Comparison of ENCODE assay signal across 9 cellular contexts in genomic region chr18:44729631-44730101, GRCh38. TPM values are rescaled to one million over a fixed set of nuclear protein-coding genes. Genes with fewer than 3 reads are reported as not detected.
DNase-seq lines count a peak whose midpoint lies in the region; ATAC-seq lines count a peak whose summit lies in the region.
"Had no signal": no experiment of that assay in that cellular context is flagged by ENCODE, and none has a peak within 500 bp of the region (broad histone marks: within the 10 kb centered on the region; RNA-seq: fewer than 3 reads in every experiment).

No MANE protein-coding gene starts in this region.

- no peak overlapping the region for H3K4me3 Mint-ChIP-seq in activated CD4-positive, alpha-beta T cell treated with anti-CD3 and anti-CD28 coated beads for 36 hours
- H3K4me3 Mint-ChIP-seq in T-cell: no peak overlapping the region
- no peak overlapping the region for H3K4me3 Mint-ChIP-seq in activated naive CD4-positive, alpha-beta T cell treated with anti-CD3 and anti-CD28 coated beads for 36 hours
- H3K4me3 Mint-ChIP-seq: dendritic cell treated with granulocyte-macrophage colony-stimulating factor and Interleukin-4, amounts not matched to agents 40 ng/mL and 50 ng/mL, for 4 days had no signal

- H3K4me1 Mint-ChIP-seq in activated CD4-positive, alpha-beta T cell treated with anti-CD3 and anti-CD28 coated beads for 36 hours: peaks cover 80% of the 10 kb centered on the region
- H3K4me1 Mint-ChIP-seq in T-cell: peaks cover 58 to 87% (median 65%) of the 10 kb centered on the region in 3 donors
- H3K4me1 Mint-ChIP-seq in activated naive CD4-positive, alpha-beta T cell treated with anti-CD3 and anti-CD28 coated beads for 36 hours (ENCODE audit: low read depth): peaks cover 43% of the 10 kb centered on the region

- POLR2A ChIA-PET in activated CD4-positive, alpha-beta T cell treated with anti-CD3 and anti-CD28 coated beads for 36 hours (lab: Charles Lee): interaction anchor here (0.6 to 1.1 kb wide), 2 partner anchors 30 to 232 kb away, joined by 3 to 6 read pairs; no protein-coding TSS in a partner anchor
- POLR2A ChIA-PET in T-cell (lab: Charles Lee): interaction anchor here (0.6 kb wide), 3 partner anchors 51 to 195 kb away, joined by 3 to 5 read pairs (median 3); no protein-coding TSS in a partner anchor

- CTCF ChIA-PET in activated CD4-positive, alpha-beta T cell treated with anti-CD3 and anti-CD28 coated beads for 36 hours (lab: Charles Lee): interaction anchor here (1.5 kb wide), 1 partner anchor 30 kb away, joined by 4 read pairs; no protein-coding TSS in a partner anchor
- CTCF ChIA-PET in T-cell (lab: Charles Lee): no interaction called here
- CTCF ChIA-PET in activated naive CD4-positive, alpha-beta T cell treated with anti-CD3 and anti-CD28 coated beads for 36 hours (lab: Charles Lee): interaction anchor here (0.6 kb wide), 1 partner anchor 1245 kb away, joined by 6 read pairs; no protein-coding TSS in a partner anchor

- DNase-seq in activated CD4-positive, alpha-beta T cell treated with anti-CD3 and anti-CD28 coated beads for 36 hours: peak; percentile 56
- DNase-seq in activated CD4-positive, alpha-beta T cell treated with anti-CD3 and anti-CD28 coated beads, Interleukin-2, amount 50 U/mL, for 4 hours: no peak
- DNase-seq in T-cell (peak in 28 of 34 experiments; percentile 4 to 62 (median 31)), fibroblast of peridontal ligament (ENCODE audit: extremely low read depth) (peak; percentile 77), hypothalamus (lab: John Stamatoyannopoulos, UW) (no peak), ecto neural progenitor cell (ENCODE audit: low spot score) (no peak)
- DNase-seq in stimulated activated CD8-positive, alpha-beta memory T cell treated with anti-CD3 and anti-CD28 coated beads, Interleukin-7, amount 100 ng/mL, for 48 hours (ENCODE audit: extremely low read depth in 1 of 2, low read depth in 1 of 2): peak; percentile 30 to 70
- DNase-seq in activated naive CD4-positive, alpha-beta T cell treated with anti-CD3 and anti-CD28 coated beads for 36 hours: no peak

- peaks cover 12% of the 10 kb centered on the region for H3K27me3 Mint-ChIP-seq in activated CD4-positive, alpha-beta T cell treated with anti-CD3 and anti-CD28 coated beads for 36 hours
- H3K27me3 Mint-ChIP-seq in T-cell: no peaks in the 10 kb centered on the region
- no peaks in the 10 kb centered on the region for H3K27me3 Mint-ChIP-seq in activated naive CD4-positive, alpha-beta T cell treated with anti-CD3 and anti-CD28 coated beads for 36 hours (ENCODE audit: low read depth)

- no peaks in the 10 kb centered on the region for H3K9me3 Mint-ChIP-seq in activated CD4-positive, alpha-beta T cell treated with anti-CD3 and anti-CD28 coated beads for 36 hours (ENCODE audit: low read depth)
- no peaks in the 10 kb centered on the region for H3K9me3 Mint-ChIP-seq in T-cell
- no peaks in the 10 kb centered on the region for H3K9me3 Mint-ChIP-seq in activated naive CD4-positive, alpha-beta T cell treated with anti-CD3 and anti-CD28 coated beads for 36 hours
- H3K9me3 Mint-ChIP-seq: dendritic cell treated with granulocyte-macrophage colony-stimulating factor and Interleukin-4, amounts not matched to agents 40 ng/mL and 50 ng/mL, for 4 days had no signal

- intact Hi-C loops in activated CD4-positive, alpha-beta T cell treated with anti-CD3 and anti-CD28 coated beads for 36 hours (cut with DNase I, micrococcal nuclease): loop anchor here in 1 of 2 experiments (5.0 kb wide), 1 partner anchor 68 kb away; no protein-coding TSS in a partner anchor
- intact Hi-C loops in activated naive CD4-positive, alpha-beta T cell treated with anti-CD3 and anti-CD28 coated beads for 36 hours (cut with micrococcal nuclease): loop anchor here (5.0 kb wide), 1 partner anchor 943 kb away; no protein-coding TSS in a partner anchor

- ATAC-seq in activated CD4-positive, alpha-beta T cell treated with anti-CD3 and anti-CD28 coated beads for 36 hours: peak; percentile 53
- peak; percentile 42 to 55 (median 49) for ATAC-seq in T-cell (replicated peaks in 1 of 4)

- H3K27ac Mint-ChIP-seq in activated CD4-positive, alpha-beta T cell treated with anti-CD3 and anti-CD28 coated beads for 36 hours: no peak overlapping the region
- peak overlapping the region; percentile 3 to 16 for H3K27ac Mint-ChIP-seq in T-cell
- no peak overlapping the region for H3K27ac Mint-ChIP-seq in activated naive CD4-positive, alpha-beta T cell treated with anti-CD3 and anti-CD28 coated beads for 36 hours
- H3K27ac Mint-ChIP-seq: dendritic cell treated with granulocyte-macrophage colony-stimulating factor and Interleukin-4, amounts not matched to agents 40 ng/mL and 50 ng/mL, for 4 days had no signal

- H3K36me3 Mint-ChIP-seq in activated CD4-positive, alpha-beta T cell treated with anti-CD3 and anti-CD28 coated beads for 36 hours (ENCODE audit: low read depth): peaks cover 6% of the 10 kb centered on the region
- H3K36me3 Mint-ChIP-seq in T-cell: no peaks in the 10 kb centered on the region
- H3K36me3 Mint-ChIP-seq in activated naive CD4-positive, alpha-beta T cell treated with anti-CD3 and anti-CD28 coated beads for 36 hours (ENCODE audit: low read depth): no peaks in the 10 kb centered on the region

RNA-seq across cellular contexts. Expression of gene SETBP1, which starts 49.0 kb away (rescaled TPM):
- 1 to 10 TPM; 6.3 to 6.6 TPM for total RNA-seq in activated CD4-positive, alpha-beta T cell treated with anti-CD3 and anti-CD28 coated beads for 36 hours
- 1 to 10 TPM; 1.6 to 5.7 (median 3.2) TPM for total RNA-seq in T-cell
- total RNA-seq in activated naive CD4-positive, alpha-beta T cell treated with anti-CD3 and anti-CD28 coated beads for 36 hours: 1 to 10 TPM in 1 of 2 experiments, under 1 TPM in 1; 0.74 to 1.4 TPM

Comparison
In these comparisons a context has a peak if more than half of its experiments do, and no peak if none do; other contexts are left out.
1. DNase-seq: peak in activated CD4-positive, alpha-beta T cell treated with anti-CD3 and anti-CD28 coated beads for 36 hours (single experiment), T-cell (28 of 34), fibroblast of peridontal ligament (single experiment) and stimulated activated CD8-positive, alpha-beta memory T cell treated with anti-CD3 and anti-CD28 coated beads, Interleukin-7, amount 100 ng/mL, for 48 hours (2 of 2); none in activated CD4-positive, alpha-beta T cell treated with anti-CD3 and anti-CD28 coated beads, Interleukin-2, amount 50 U/mL, for 4 hours (0 of 2), hypothalamus (0 of 51), activated naive CD4-positive, alpha-beta T cell treated with anti-CD3 and anti-CD28 coated beads for 36 hours (single experiment) and ecto neural progenitor cell (single experiment).
2. H3K27ac Mint-ChIP-seq: peak in T-cell (2 of 2); none in activated CD4-positive, alpha-beta T cell treated with anti-CD3 and anti-CD28 coated beads for 36 hours (single experiment) and activated naive CD4-positive, alpha-beta T cell treated with anti-CD3 and anti-CD28 coated beads for 36 hours (single experiment).
3. CTCF ChIA-PET loops: an anchor here in activated CD4-positive, alpha-beta T cell treated with anti-CD3 and anti-CD28 coated beads for 36 hours (1.5 kb wide) and activated naive CD4-positive, alpha-beta T cell treated with anti-CD3 and anti-CD28 coated beads for 36 hours (0.6 kb wide); none called in T-cell.